In genomic region chr19:49987159-49987698, GRCh38 we compare ENCODE assay signal across 1 cellular context.
TF ChIP-seq lines count a peak whose summit lies in the region.

No MANE protein-coding gene starts in this region.

TF ChIP-seq in K562, 482 proteins besides CTCF, POLR2A, EP300 and RAD21 (continued from another document and continues in another):
- TF ChIP-seq ZNF407 (IDR thresholded peaks at IDR 0.05; ENCODE audit: low read depth) (0 out of 2 replicates have a peak, but pooled peaks have one; percentile 9), TSHZ1 (CRISPR knock-in tag; IDR thresholded peaks at IDR 0.05) (peak; percentile 72; the same call in 1 of the 2 replicates), PURB (CRISPR knock-in tag; IDR thresholded peaks at IDR 0.05; ENCODE audit: low read depth) (no peak), ZNF23 (CRISPR knock-in tag; IDR thresholded peaks at IDR 0.05) (peak; percentile 75), MCM2 (IDR thresholded peaks at IDR 0.05; ENCODE audit: low read depth) (no peak), MYC (IDR thresholded peaks at IDR 0.05; ENCODE audit: low read depth, low read length) (no peak), MYC (CRISPR knock-in tag; IDR thresholded peaks at IDR 0.05; ENCODE audit: borderline replicate concordance, low read depth) (peak; percentile 75; the same call in 1 of the 2 replicates), FOSL1 (tag; conservative IDR thresholded peaks at IDR 0.05) (peak; percentile 72), GTF2A2 (tag; IDR thresholded peaks at IDR 0.05) (peak; percentile 86), PML (IDR thresholded peaks at IDR 0.05; ENCODE audit: low read length) (peak; percentile 54), ELF2 (CRISPR knock-in tag; IDR thresholded peaks at IDR 0.05) (peak; percentile 80), ZNF347 (CRISPR knock-in tag; IDR thresholded peaks at IDR 0.05; ENCODE audit: low read depth) (no peak), EZH2 (IDR thresholded peaks at IDR 0.05; ENCODE audit: borderline replicate concordance, low read depth, low read length) (no peak), ZNF592 (IDR thresholded peaks at IDR 0.05) (no peak), KHSRP (IDR thresholded peaks at IDR 0.05) (no peak), RBFOX2 (IDR thresholded peaks at IDR 0.05; ENCODE audit: low read depth, low read length) (0 out of 2 replicates have a peak, but pooled peaks have one; percentile 23), ZNF589 (CRISPR knock-in tag; IDR thresholded peaks at IDR 0.05; ENCODE audit: low read depth) (peak; percentile 99), FUS (optimal IDR thresholded peaks at IDR 0.05; ENCODE audit: low read depth, low read length) (no peak), ETV6 (IDR thresholded peaks at IDR 0.05; ENCODE audit: borderline replicate concordance in 1 of 2, low read depth in 2 of 2, low read length in 1 of 2) (peak in 1 of 2 experiments; percentile 22; a peak in 1 of 4 replicates), ETV6 (CRISPR knock-in tag; IDR thresholded peaks at IDR 0.05; ENCODE audit: borderline replicate concordance) (peak; percentile 100), MCM3 (IDR thresholded peaks at IDR 0.05) (no peak), CEBPG (CRISPR knock-in tag; IDR thresholded peaks at IDR 0.05) (peak; percentile 79), CEBPG (tag; conservative IDR thresholded peaks at IDR 0.05 in 1 of 2, IDR thresholded peaks at IDR 0.05 in 1 of 2) (no peak), KLF10 (CRISPR knock-in tag; IDR thresholded peaks at IDR 0.05) (no peak), TAL1 (IDR thresholded peaks at IDR 0.05) (no peak), SETDB1 (IDR thresholded peaks at IDR 0.05; ENCODE audit: low read length) (no peak), ZKSCAN1 (IDR thresholded peaks at IDR 0.05; ENCODE audit: low read depth, low read length) (no peak), STAT5A (IDR thresholded peaks at IDR 0.05; ENCODE audit: borderline replicate concordance, low read length) (peak; percentile 73), JUND (IDR thresholded peaks at IDR 0.05; ENCODE audit: borderline replicate concordance, low read depth, low read length) (peak; percentile 39; the same call in 1 of the 2 replicates), JUND (tag; IDR thresholded peaks at IDR 0.05; ENCODE audit: borderline replicate concordance, low read depth, low read length) (peak; percentile 94; the same call in 2 of the 3 replicates), ZFP1 (CRISPR knock-in tag; IDR thresholded peaks at IDR 0.05) (no peak; the same call in 1 of the 2 replicates), NR3C1 (CRISPR knock-in tag; IDR thresholded peaks at IDR 0.05) (peak; percentile 100), ZSCAN32 (CRISPR knock-in tag; IDR thresholded peaks at IDR 0.05) (no peak; the same call in 1 of the 2 replicates), ZNF668 (CRISPR knock-in tag; IDR thresholded peaks at IDR 0.05) (peak; percentile 97)
- TF ChIP-seq, protein P1, sequence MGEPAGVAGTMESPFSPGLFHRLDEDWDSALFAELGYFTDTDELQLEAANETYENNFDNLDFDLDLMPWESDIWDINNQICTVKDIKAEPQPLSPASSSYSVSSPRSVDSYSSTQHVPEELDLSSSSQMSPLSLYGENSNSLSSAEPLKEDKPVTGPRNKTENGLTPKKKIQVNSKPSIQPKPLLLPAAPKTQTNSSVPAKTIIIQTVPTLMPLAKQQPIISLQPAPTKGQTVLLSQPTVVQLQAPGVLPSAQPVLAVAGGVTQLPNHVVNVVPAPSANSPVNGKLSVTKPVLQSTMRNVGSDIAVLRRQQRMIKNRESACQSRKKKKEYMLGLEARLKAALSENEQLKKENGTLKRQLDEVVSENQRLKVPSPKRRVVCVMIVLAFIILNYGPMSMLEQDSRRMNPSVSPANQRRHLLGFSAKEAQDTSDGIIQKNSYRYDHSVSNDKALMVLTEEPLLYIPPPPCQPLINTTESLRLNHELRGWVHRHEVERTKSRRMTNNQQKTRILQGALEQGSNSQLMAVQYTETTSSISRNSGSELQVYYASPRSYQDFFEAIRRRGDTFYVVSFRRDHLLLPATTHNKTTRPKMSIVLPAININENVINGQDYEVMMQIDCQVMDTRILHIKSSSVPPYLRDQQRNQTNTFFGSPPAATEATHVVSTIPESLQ (CRISPR knock-in tag; IDR thresholded peaks at IDR 0.05) = peak; percentile 100
- TF ChIP-seq, protein P2, sequence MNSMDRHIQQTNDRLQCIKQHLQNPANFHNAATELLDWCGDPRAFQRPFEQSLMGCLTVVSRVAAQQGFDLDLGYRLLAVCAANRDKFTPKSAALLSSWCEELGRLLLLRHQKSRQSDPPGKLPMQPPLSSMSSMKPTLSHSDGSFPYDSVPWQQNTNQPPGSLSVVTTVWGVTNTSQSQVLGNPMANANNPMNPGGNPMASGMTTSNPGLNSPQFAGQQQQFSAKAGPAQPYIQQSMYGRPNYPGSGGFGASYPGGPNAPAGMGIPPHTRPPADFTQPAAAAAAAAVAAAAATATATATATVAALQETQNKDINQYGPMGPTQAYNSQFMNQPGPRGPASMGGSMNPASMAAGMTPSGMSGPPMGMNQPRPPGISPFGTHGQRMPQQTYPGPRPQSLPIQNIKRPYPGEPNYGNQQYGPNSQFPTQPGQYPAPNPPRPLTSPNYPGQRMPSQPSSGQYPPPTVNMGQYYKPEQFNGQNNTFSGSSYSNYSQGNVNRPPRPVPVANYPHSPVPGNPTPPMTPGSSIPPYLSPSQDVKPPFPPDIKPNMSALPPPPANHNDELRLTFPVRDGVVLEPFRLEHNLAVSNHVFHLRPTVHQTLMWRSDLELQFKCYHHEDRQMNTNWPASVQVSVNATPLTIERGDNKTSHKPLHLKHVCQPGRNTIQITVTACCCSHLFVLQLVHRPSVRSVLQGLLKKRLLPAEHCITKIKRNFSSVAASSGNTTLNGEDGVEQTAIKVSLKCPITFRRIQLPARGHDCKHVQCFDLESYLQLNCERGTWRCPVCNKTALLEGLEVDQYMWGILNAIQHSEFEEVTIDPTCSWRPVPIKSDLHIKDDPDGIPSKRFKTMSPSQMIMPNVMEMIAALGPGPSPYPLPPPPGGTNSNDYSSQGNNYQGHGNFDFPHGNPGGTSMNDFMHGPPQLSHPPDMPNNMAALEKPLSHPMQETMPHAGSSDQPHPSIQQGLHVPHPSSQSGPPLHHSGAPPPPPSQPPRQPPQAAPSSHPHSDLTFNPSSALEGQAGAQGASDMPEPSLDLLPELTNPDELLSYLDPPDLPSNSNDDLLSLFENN (IDR thresholded peaks at IDR 0.05; ENCODE audit: low read depth in 2 of 2, low read length in 2 of 2) = no peak
- TF ChIP-seq, protein P3, sequence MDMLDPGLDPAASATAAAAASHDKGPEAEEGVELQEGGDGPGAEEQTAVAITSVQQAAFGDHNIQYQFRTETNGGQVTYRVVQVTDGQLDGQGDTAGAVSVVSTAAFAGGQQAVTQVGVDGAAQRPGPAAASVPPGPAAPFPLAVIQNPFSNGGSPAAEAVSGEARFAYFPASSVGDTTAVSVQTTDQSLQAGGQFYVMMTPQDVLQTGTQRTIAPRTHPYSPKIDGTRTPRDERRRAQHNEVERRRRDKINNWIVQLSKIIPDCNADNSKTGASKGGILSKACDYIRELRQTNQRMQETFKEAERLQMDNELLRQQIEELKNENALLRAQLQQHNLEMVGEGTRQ (CRISPR knock-in tag; IDR thresholded peaks at IDR 0.05) = peak; percentile 86
